Comparison of ENCODE assay signal across 16 cellular contexts in genomic region chr10:58201704-58202103, GRCh38.
DNase-seq lines count a peak whose midpoint lies in the region; ATAC-seq, FAIRE-seq and TF ChIP-seq lines count a peak whose summit lies in the region.
"Had no signal": no experiment of that assay in that cellular context is flagged by ENCODE, and none has a peak within 500 bp of the region (broad histone marks: within the 10 kb centered on the region; RNA-seq: fewer than 3 reads in every experiment).

No MANE protein-coding gene starts in this region.

- TF ChIP-seq CTCF in GM12878 (IDR thresholded peaks at IDR 0.05 in 2 of 3, conservative IDR thresholded peaks at IDR 0.05 in 1 of 3; ENCODE audit: control insufficient read depth in 2 of 3, extremely low read depth in 1 of 3, insufficient read depth in 1 of 3, low read depth in 3 of 3, low read length in 3 of 3) (no peak), thyroid gland (IDR thresholded peaks at IDR 0.05) (no peak), CD14-positive monocyte (IDR thresholded peaks at IDR 0.05) (no peak)

- CTCF ChIA-PET in GM12878 (lab: Yijun Ruan, JAX) = interaction anchor here (0.9 to 2.0 kb wide), 2 partner anchors 76 to 89 kb away, joined by 3 to 6 read pairs; no protein-coding TSS in a partner anchor

- H3K4me3 ChIP-seq in GM12878 (no peak overlapping the region), thyroid gland (replicated peaks in 1 of 3) (no peak overlapping the region)
- H3K4me3 ChIP-seq: BLaER1, breast epithelium had no signal

- TF ChIP-seq POLR2A in GM12878 (IDR thresholded peaks at IDR 0.05; ENCODE audit: low read depth, low read length) (no peak), thyroid gland (IDR thresholded peaks at IDR 0.05) (no peak)

- ATAC-seq in GM18870 (IDR thresholded peaks at IDR 0.05; ENCODE audit: unreplicated experiment) (peak; percentile 76), GM21390 (IDR thresholded peaks at IDR 0.05; ENCODE audit: unreplicated experiment) (peak; percentile 84), HG02981 (IDR thresholded peaks at IDR 0.05; ENCODE audit: unreplicated experiment) (peak; percentile 85), GM12878 (peak; percentile 59)
- ATAC-seq: Panc1 had no signal

- POLR2A ChIA-PET in GM12878 (lab: Charles Lee) = no interaction called here

- no peaks in the 10 kb centered on the region for H3K9me3 ChIP-seq in GM12878 (replicated peaks; ENCODE audit: control insufficient read depth, insufficient read depth, low read length)
- H3K9me3 ChIP-seq in thyroid gland = no peaks in the 10 kb centered on the region
- H3K9me3 ChIP-seq: breast epithelium had no signal

- SMC1A ChIA-PET in GM12878 (lab: Charles Lee; ENCODE audit: uncharacterized antibody, unreplicated experiment) = interaction anchor here (0.9 to 2.6 kb wide), 3 partner anchors 88 to 98 kb away, joined by 4 to 12 read pairs (median 4); no protein-coding TSS in a partner anchor

- 93% methylated on average over 2 of the region's 2 CpGs for WGBS in GM12878 (ENCODE audit: insufficient coverage, insufficient replicate concordance, low lambda C conversion rate, missing lambda C conversion rate)
- WGBS in thyroid gland, 2 donors = 99 to 100% methylated on average over 2 of the region's 2 CpGs

- BruUV-seq in GM12878 (replicated peaks; lab: Mats Ljungman, UMichigan) = no TSS peak

- FAIRE-seq in GM12878 (lab: Jason Lieb, UNC) = no peak

- RAD21 ChIA-PET in GM12878 (lab: Charles Lee; ENCODE audit: unreplicated experiment) = interaction anchor here (1.1 kb wide), 1 partner anchor 88 kb away, joined by 6 read pairs; no protein-coding TSS in a partner anchor

- H4K20me1 ChIP-seq in GM12878 (ENCODE audit: control insufficient read depth, insufficient read depth) = no peaks in the 10 kb centered on the region

- H3K4me1 ChIP-seq in GM12878 (ENCODE audit: control insufficient read depth, insufficient read depth, low read length) = no peaks in the 10 kb centered on the region
- H3K4me1 ChIP-seq in thyroid gland = no peaks in the 10 kb centered on the region
- H3K4me1 ChIP-seq: BLaER1, breast epithelium had no signal

- H3K27me3 ChIP-seq in GM12878 (replicated peaks in 1 of 2; ENCODE audit: control insufficient read depth in 2 of 2, insufficient read depth in 2 of 2, low read length in 1 of 2) = no peaks in the 10 kb centered on the region
- no peaks in the 10 kb centered on the region for H3K27me3 ChIP-seq in thyroid gland
- H3K27me3 ChIP-seq: BLaER1, breast epithelium had no signal

- H3K9ac ChIP-seq in GM12878 (ENCODE audit: control insufficient read depth, insufficient read depth, low read length) = no peak overlapping the region
- H3K9ac ChIP-seq: BLaER1 had no signal

- intact Hi-C loops in GM12878 (cut with micrococcal nuclease; ENCODE audit: unreplicated experiment) (no loop called here), thyroid gland (cut with DNase I) (no loop called here), CD14-positive monocyte (cut with micrococcal nuclease) (no loop called here)

- H3K27ac Mint-ChIP-seq in CD14-positive monocyte = peak overlapping the region in 1 of 7 donors; percentile 51
- H3K27ac Mint-ChIP-seq: activated naive CD4-positive, alpha-beta T cell treated with anti-CD3 and anti-CD28 coated beads for 36 hours; nephron had no signal

- peaks cover 22 to 52% of the 10 kb centered on the region in 2 donors for H3K36me3 Mint-ChIP-seq in CD14-positive monocyte

- H2AFZ ChIP-seq in GM12878 (ENCODE audit: control insufficient read depth, low read depth, low read length) = no peak overlapping the region

- no peak overlapping the region for H3K4me3 Mint-ChIP-seq in CD14-positive monocyte
- H3K4me3 Mint-ChIP-seq: activated naive CD4-positive, alpha-beta T cell treated with anti-CD3 and anti-CD28 coated beads for 36 hours; nephron had no signal

- H3K9me3 Mint-ChIP-seq in CD14-positive monocyte = no peaks in the 10 kb centered on the region
- H3K9me3 Mint-ChIP-seq: activated naive CD4-positive, alpha-beta T cell treated with anti-CD3 and anti-CD28 coated beads for 36 hours had no signal

- H3K27ac ChIP-seq in GM12878 (ENCODE audit: control insufficient read depth, insufficient read depth) (no peak overlapping the region), thyroid gland (no peak overlapping the region)
- H3K27ac ChIP-seq: BLaER1, breast epithelium had no signal

- no peaks in the 10 kb centered on the region for H3K36me3 ChIP-seq in GM12878 (ENCODE audit: control insufficient read depth in 2 of 2, insufficient read depth in 2 of 2, low read length in 1 of 2)
- no peaks in the 10 kb centered on the region for H3K36me3 ChIP-seq in thyroid gland
- H3K36me3 ChIP-seq: breast epithelium had no signal

- H3K4me1 Mint-ChIP-seq in CD14-positive monocyte = no peaks in the 10 kb centered on the region
- H3K4me1 Mint-ChIP-seq: nephron had no signal

- TF ChIP-seq EP300 in GM12878 (IDR thresholded peaks at IDR 0.05; ENCODE audit: borderline replicate concordance in 1 of 2, control insufficient read depth in 1 of 2, low read depth in 2 of 2, low read length in 2 of 2) = no peak

- DNase-seq in GM12878 (ENCODE audit: low read depth, low spot score) = peak; percentile 4
- no peak for DNase-seq in thyroid gland
- DNase-seq in CD14-positive monocyte (ENCODE audit: low spot score) = no peak
- DNase-seq in cerebellar cortex (ENCODE audit: low spot score) = no peak
- DNase-seq: activated naive CD4-positive, alpha-beta T cell treated with anti-CD3 and anti-CD28 coated beads for 36 hours; DMS79; effector CD4-positive, alpha-beta T cell; NCI-H1930; NCI-H524 treated with DMSO at 0.1 percent for 48 hours had no signal

- no peak overlapping the region for H3K4me2 ChIP-seq in GM12878 (ENCODE audit: control insufficient read depth, insufficient read depth)
- H3K4me2 ChIP-seq: BLaER1 had no signal

- TF ChIP-seq RAD21 in GM12878 (IDR thresholded peaks at IDR 0.05; ENCODE audit: insufficient read depth, low read depth, low read length) = no peak

- H3K27me3 Mint-ChIP-seq in CD14-positive monocyte (ENCODE audit: low read depth in 3 of 3) = no peaks in the 10 kb centered on the region

- no peaks in the 10 kb centered on the region for H3K79me2 ChIP-seq in GM12878 (ENCODE audit: control insufficient read depth, insufficient read depth, low read length)

- in situ Hi-C loops in GM12878 (cut with MboI) = no loop called here

TF ChIP-seq in GM12878, 131 proteins besides CTCF, POLR2A, EP300 and RAD21:
- TF ChIP-seq RUNX3 (IDR thresholded peaks at IDR 0.05; ENCODE audit: low read length) (peak; percentile 43; the same call in 1 of the 2 replicates), CUX1 (IDR thresholded peaks at IDR 0.05; ENCODE audit: insufficient replicate concordance, low read depth, low read length) (no peak)
